ENCODE assay signal across 19 cellular contexts in genomic region chr4:146255874-146256273, GRCh38. TPM values are rescaled to one million over a fixed set of nuclear protein-coding genes. Genes with fewer than 3 reads are reported as not detected.
A peak's percentile ranks its signal among the peaks of the same experiment; 100 is the strongest.
DNase-seq lines count a peak whose midpoint lies in the region; ATAC-seq and TF ChIP-seq lines count a peak whose summit lies in the region.
"Had no signal": no experiment of that assay in that cellular context is flagged by ENCODE, and none has a peak within 500 bp of the region (broad histone marks: within the 10 kb centered on the region; RNA-seq: fewer than 3 reads in every experiment).

No MANE protein-coding gene starts in this region.

- H3K4me3 Mint-ChIP-seq in HFFc6 = peak overlapping the region; percentile 75
- no peak overlapping the region for H3K4me3 Mint-ChIP-seq in activated naive CD8-positive, alpha-beta T cell treated with anti-CD3 and anti-CD28 coated beads, Interleukin-2, amount 50 U/mL, for 24 hours
- H3K4me3 Mint-ChIP-seq: central memory CD8-positive, alpha-beta T cell had no signal

- H3K9me3 Mint-ChIP-seq in HFFc6 = no peaks in the 10 kb centered on the region
- H3K9me3 Mint-ChIP-seq in activated naive CD8-positive, alpha-beta T cell treated with anti-CD3 and anti-CD28 coated beads, Interleukin-2, amount 50 U/mL, for 24 hours = no peaks in the 10 kb centered on the region
- H3K9me3 Mint-ChIP-seq: central memory CD8-positive, alpha-beta T cell had no signal

- H3K36me3 Mint-ChIP-seq in HFFc6 (ENCODE audit: low read depth) = peaks cover 17% of the 10 kb centered on the region
- peaks cover 3% of the 10 kb centered on the region for H3K36me3 Mint-ChIP-seq in activated naive CD8-positive, alpha-beta T cell treated with anti-CD3 and anti-CD28 coated beads, Interleukin-2, amount 50 U/mL, for 24 hours (ENCODE audit: low read depth)

- POLR2A ChIA-PET in A673 (lab: Charles Lee; ENCODE audit: low non-redundant PET) = no interaction called here

- no peaks in the 10 kb centered on the region for H3K27me3 ChIP-seq in A673 (replicated peaks; ENCODE audit: insufficient read depth, low read depth, low read length, poor library complexity)
- H3K27me3 ChIP-seq: pancreas, tibial artery had no signal

- H3K36me3 ChIP-seq in A673 (ENCODE audit: insufficient read depth, low read length, poor library complexity, severe bottlenecking) = no peaks in the 10 kb centered on the region
- H3K36me3 ChIP-seq: pancreas had no signal

- intact Hi-C loops in A673 (cut with micrococcal nuclease; ENCODE audit: unreplicated experiment) = no loop called here

- no TSS peak for BruUV-seq in A673 (replicated peaks; lab: Mats Ljungman, UMichigan)

- peak overlapping the region; percentile 42 for H3K27ac Mint-ChIP-seq in HFFc6
- no peak overlapping the region for H3K27ac Mint-ChIP-seq in activated naive CD8-positive, alpha-beta T cell treated with anti-CD3 and anti-CD28 coated beads, Interleukin-2, amount 50 U/mL, for 24 hours

- H3K27me3 Mint-ChIP-seq in HFFc6 (ENCODE audit: insufficient read depth) = no peaks in the 10 kb centered on the region
- no peaks in the 10 kb centered on the region for H3K27me3 Mint-ChIP-seq in activated naive CD8-positive, alpha-beta T cell treated with anti-CD3 and anti-CD28 coated beads, Interleukin-2, amount 50 U/mL, for 24 hours
- H3K27me3 Mint-ChIP-seq: central memory CD8-positive, alpha-beta T cell had no signal

- DNase-seq in A673 (ENCODE audit: low spot score) (peak; percentile 76), HFFc6 (peak; percentile 78), amniotic stem cell (lab: John Stamatoyannopoulos, UW) (peak; percentile 22), iris pigment epithelial cell (ENCODE audit: low read depth) (peak; percentile 87), Kasumi-1 (lab: John Stamatoyannopoulos, UW) (no peak), SIG-M5 treated with dmso at 0.1 percent for 504 hours (lab: John Stamatoyannopoulos, UW; ENCODE audit: unreplicated experiment) (no peak)
- no peak for DNase-seq in activated naive CD8-positive, alpha-beta T cell treated with anti-CD3 and anti-CD28 coated beads, Interleukin-2, amount 50 U/mL, for 24 hours
- DNase-seq in NK-92 treated with Interleukin-12 subunit alpha and Interleukin-12 subunit beta, amount 100 ng/mL, for 24 hours (lab: John Stamatoyannopoulos, UW) = no peak
- DNase-seq: activated naive CD4-positive, alpha-beta T cell; KBM-7; midbrain; NCI-H146; NCI-H526; pancreas; SHP77; tibial artery had no signal

- H3K4me1 Mint-ChIP-seq in HFFc6 (ENCODE audit: low read depth) = peaks cover 47% of the 10 kb centered on the region
- H3K4me1 Mint-ChIP-seq in activated naive CD8-positive, alpha-beta T cell treated with anti-CD3 and anti-CD28 coated beads, Interleukin-2, amount 50 U/mL, for 24 hours = no peaks in the 10 kb centered on the region
- H3K4me1 Mint-ChIP-seq: central memory CD8-positive, alpha-beta T cell had no signal

- no peak for ATAC-seq in activated naive CD8-positive, alpha-beta T cell treated with anti-CD3 and anti-CD28 coated beads, Interleukin-2, amount 50 U/mL, for 24 hours
- ATAC-seq: GM12878 had no signal

- H3K4me3 ChIP-seq in A673 (ENCODE audit: low read depth, low read length, poor library complexity, severe bottlenecking) = no peak overlapping the region
- H3K4me3 ChIP-seq: GM12878, pancreas, tibial artery had no signal

- H3K9me3 ChIP-seq in A673 (ENCODE audit: low read depth, low read length, poor library complexity, severe bottlenecking) = no peaks in the 10 kb centered on the region
- H3K9me3 ChIP-seq: pancreas, tibial artery had no signal

- CTCF ChIA-PET in A673 (lab: Charles Lee) = no interaction called here

- peak overlapping the region; percentile 58 for H3K27ac ChIP-seq in A673 (ENCODE audit: low read depth, low read length, poor library complexity, severe bottlenecking)
- H3K27ac ChIP-seq: tibial artery had no signal

- peaks cover 7% of the 10 kb centered on the region for H3K4me1 ChIP-seq in A673 (ENCODE audit: insufficient read depth, low read length, poor library complexity, severe bottlenecking)
- H3K4me1 ChIP-seq: pancreas, tibial artery had no signal

- TF ChIP-seq CTCF in A673 (conservative IDR thresholded peaks at IDR 0.05; ENCODE audit: low read depth, low read length) = no peak
- TF ChIP-seq CTCF in HFFc6 (IDR thresholded peaks at IDR 0.05) = no peak

RNA-seq across cellular contexts. Expression of gene REELD1, which starts 41.5 kb away (rescaled TPM):
- total RNA-seq in A673 (2021) = not detected in 2 replicates
- not detected for total RNA-seq in HFFc6 (2021; fragmentation: NEBNext Ultra II Directional; extraction: Animal tissue kit (Norgen Biotek cat#: 25700))
- total RNA-seq: epithelial cell of proximal tubule had no signal

Comparison
In these comparisons a context has a peak if more than half of its experiments do, and no peak if none do; other contexts are left out.
1. DNase-seq: peak in A673 (single experiment), HFFc6 (single experiment), amniotic stem cell (single experiment) and iris pigment epithelial cell (single experiment); none in Kasumi-1 (0 of 2), activated naive CD8-positive, alpha-beta T cell treated with anti-CD3 and anti-CD28 coated beads, Interleukin-2, amount 50 U/mL, for 24 hours (single experiment), SIG-M5 treated with dmso at 0.1 percent for 504 hours (single experiment) and NK-92 treated with Interleukin-12 subunit alpha and Interleukin-12 subunit beta, amount 100 ng/mL, for 24 hours (single experiment).